In the genomic region with DNA sequence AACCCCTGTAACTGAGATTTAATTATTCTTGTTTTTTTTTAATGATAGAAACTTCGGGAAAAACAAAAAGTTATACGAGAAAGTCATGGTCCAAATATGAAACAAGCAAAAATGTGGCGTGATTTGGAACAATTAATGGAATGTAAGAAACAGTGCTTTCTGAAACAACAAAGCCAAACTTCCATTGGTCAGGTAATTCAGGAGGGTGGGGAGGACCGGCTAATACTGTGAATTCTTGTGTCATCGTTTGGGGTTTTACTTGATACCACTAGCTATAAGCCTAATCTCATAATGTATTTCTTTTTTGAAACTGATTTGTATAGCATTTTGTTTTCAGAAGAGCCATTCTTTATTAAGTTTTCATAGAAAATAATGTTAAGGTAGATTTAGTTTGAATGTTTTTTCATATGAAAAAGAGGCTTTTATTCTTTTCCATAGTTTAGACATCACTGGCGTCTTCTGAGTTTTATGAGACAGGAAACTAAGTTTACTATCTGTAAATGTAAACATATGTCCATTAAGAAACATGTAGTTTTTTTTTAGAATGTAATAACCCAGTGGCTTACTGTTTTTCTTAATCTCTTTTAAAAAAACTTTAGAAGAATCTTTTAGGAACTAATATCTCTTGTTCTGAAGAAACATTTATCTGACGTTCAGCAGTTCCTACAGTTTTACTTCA, we compare ENCODE assay signal across 18 cellular contexts.
DNase-seq lines count a peak whose midpoint lies in the region.
"Had no signal": no experiment of that assay in that cellular context is flagged by ENCODE, and none has a peak within 500 bp of the region (broad histone marks: within the 10 kb centered on the region; RNA-seq: fewer than 3 reads in every experiment).

No MANE protein-coding gene starts in this region.

- H3K23ac ChIP-seq in mesendoderm (ENCODE audit: low read length), result no peak overlapping the region

- H3K4me1 ChIP-seq in HAP-1 (peaks cover 36% of the 10 kb centered on the region), urinary bladder (ENCODE audit: insufficient read depth) (no peaks in the 10 kb centered on the region), mesendoderm (ENCODE audit: control insufficient read depth, low read depth, low read length) (no peaks in the 10 kb centered on the region)

- in situ Hi-C loops in HAP-1 (cut with MboI; ENCODE audit: low sequenced_read_pairs), result no loop called here

- H3K4me3 ChIP-seq in HAP-1 (no peak overlapping the region), SK-N-MC (no peak overlapping the region), urinary bladder (ENCODE audit: low read depth, low read length) (no peak overlapping the region), mesendoderm (ENCODE audit: low read length) (no peak overlapping the region)
- H3K4me3 ChIP-seq: BLaER1 treated with 17β-estradiol and CSF1 and Interleukin-3, amounts not matched to agents 10 nM and 100 nM had no signal

- intact Hi-C loops in head of caudate nucleus (cut with DNase I), result no loop called here

- DNase-seq in HAP-1 (ENCODE audit: low spot score in 2 of 2) (peak; percentile 56 to 89), SK-N-MC (ENCODE audit: low read depth, low spot score) (no peak), iris pigment epithelial cell (ENCODE audit: low read depth) (peak; percentile 61), mesendoderm (no peak), head of caudate nucleus (no peak), SKM-1 treated with dmso at 0.1 percent for 144 hours (lab: John Stamatoyannopoulos, UW; ENCODE audit: unreplicated experiment) (no peak)
- DNase-seq: ACHN; CD4-positive, alpha-beta memory T cell; DMS153; Karpas-422; MV-4-11; NCI-H1694 treated with DMSO at 0.1 percent for 48 hours; NCI-H2081 treated with DMSO at 0.1 percent for 48 hours; NCI-H446; NCI-H526; OCI-M1 had no signal

- no peaks in the 10 kb centered on the region for H3K27me3 ChIP-seq in HAP-1 (ENCODE audit: low read depth)
- no peaks in the 10 kb centered on the region for H3K27me3 ChIP-seq in mesendoderm (ENCODE audit: insufficient read depth, low read length, poor library complexity)
- H3K27me3 ChIP-seq: BLaER1 treated with 17β-estradiol and CSF1 and Interleukin-3, amounts not matched to agents 10 nM and 100 nM had no signal

- no peak overlapping the region for H2AK5ac ChIP-seq in mesendoderm (ENCODE audit: low read length)

- H3K56ac ChIP-seq in mesendoderm (ENCODE audit: low read length), result no peak overlapping the region

- H2BK120ac ChIP-seq in mesendoderm (ENCODE audit: low read depth, low read length), result no peak overlapping the region

- H2BK15ac ChIP-seq in mesendoderm (replicated peaks; ENCODE audit: low read depth), result no peak overlapping the region

- H3K27ac ChIP-seq in SK-N-MC, result peak overlapping the region; percentile 90
- H3K27ac ChIP-seq in urinary bladder (ENCODE audit: low read depth), result peak overlapping the region; percentile 10
- no peak overlapping the region for H3K27ac ChIP-seq in mesendoderm (ENCODE audit: low read depth, low read length)
- H3K27ac ChIP-seq: BLaER1 treated with 17β-estradiol and CSF1 and Interleukin-3, amounts not matched to agents 10 nM and 100 nM had no signal

- H3K4me2 ChIP-seq in mesendoderm (ENCODE audit: low read length), result no peak overlapping the region
- H3K4me2 ChIP-seq: BLaER1 treated with 17β-estradiol and CSF1 and Interleukin-3, amounts not matched to agents 10 nM and 100 nM had no signal

- no peak overlapping the region for H3K4ac ChIP-seq in mesendoderm (ENCODE audit: low read depth, low read length)

- H3K9ac ChIP-seq in SK-N-MC (ENCODE audit: insufficient read length), result peak overlapping the region; percentile 15
- H3K9ac ChIP-seq in mesendoderm (ENCODE audit: low read length), result no peak overlapping the region
- H3K9ac ChIP-seq: BLaER1 treated with 17β-estradiol and CSF1 and Interleukin-3, amounts not matched to agents 10 nM and 100 nM had no signal

- H3K36me3 ChIP-seq in HAP-1 (replicated peaks), result no peaks in the 10 kb centered on the region
- H3K36me3 ChIP-seq in SK-N-MC (ENCODE audit: insufficient read depth, low read length), result peaks cover 9% of the 10 kb centered on the region
- H3K36me3 ChIP-seq in urinary bladder (ENCODE audit: insufficient read depth), result no peaks in the 10 kb centered on the region
- H3K36me3 ChIP-seq in mesendoderm (ENCODE audit: control insufficient read depth, insufficient read depth, low read length), result no peaks in the 10 kb centered on the region

- H4K5ac ChIP-seq in mesendoderm (ENCODE audit: low read length), result no peak overlapping the region

- 48% methylated on average over 7 of the region's 7 CpGs for WGBS in urinary bladder
- WGBS in mesendoderm (ENCODE audit: extremely low coverage, insufficient coverage, low lambda C conversion rate), result no CpG with 5 or more reads among the region's 7 CpGs

- no peaks in the 10 kb centered on the region for H3K79me1 ChIP-seq in mesendoderm (ENCODE audit: low read length)

- H2BK5ac ChIP-seq in mesendoderm (ENCODE audit: low read length), result no peak overlapping the region

- no peak overlapping the region for H4K8ac ChIP-seq in mesendoderm (ENCODE audit: low read depth, low read length)

- H3K79me2 ChIP-seq in mesendoderm (ENCODE audit: control insufficient read depth, insufficient read depth, low read length), result no peaks in the 10 kb centered on the region

- H3K18ac ChIP-seq in mesendoderm (ENCODE audit: low read length), result no peak overlapping the region

- H3K9me3 ChIP-seq in HAP-1, result no peaks in the 10 kb centered on the region
- H3K9me3 ChIP-seq in SK-N-MC (ENCODE audit: low read depth, low read length), result peaks cover 3% of the 10 kb centered on the region; the same call in 1 of the 2 replicates

Comparison
In these comparisons a context has a peak if more than half of its experiments do, and no peak if none do; other contexts are left out.
1. DNase-seq: peak in HAP-1 (2 of 2) and iris pigment epithelial cell (single experiment); none in SK-N-MC (single experiment), mesendoderm (single experiment), head of caudate nucleus (0 of 42) and SKM-1 treated with dmso at 0.1 percent for 144 hours (single experiment).